ENCODE assay signal across 8 cellular contexts in genomic region chr7:128347573-128348147, GRCh38. TPM values are rescaled to one million over a fixed set of nuclear protein-coding genes. Genes with fewer than 3 reads are reported as not detected.
DNase-seq lines count a peak whose midpoint lies in the region; ATAC-seq and TF ChIP-seq lines count a peak whose summit lies in the region.

No MANE protein-coding gene starts in this region.

- H3K9ac ChIP-seq in trophoblast cell (ENCODE audit: low read length) = no peak overlapping the region

- POLR2A ChIA-PET in MCF 10A (lab: Yijun Ruan, JAX) = interaction anchor here (1.1 to 4.2 kb wide), 2 partner anchors 24 to 39 kb away, joined by 4 to 18 read pairs; no protein-coding TSS in a partner anchor

- peaks cover 15% of the 10 kb centered on the region for H3K27me3 Mint-ChIP-seq in MCF 10A (ENCODE audit: insufficient read depth, unreplicated experiment)

- H3K4me1 Mint-ChIP-seq in MCF 10A (ENCODE audit: insufficient read depth, unreplicated experiment) = peaks cover 11% of the 10 kb centered on the region

- H3K27ac ChIP-seq in breast epithelium (no peak overlapping the region), trophoblast cell (ENCODE audit: low read depth, low read length) (no peak overlapping the region)

- H3K4me3 ChIP-seq in breast epithelium (no peak overlapping the region), fibroblast of villous mesenchyme (ENCODE audit: low read depth, low read length) (no peak overlapping the region), trophoblast cell (ENCODE audit: low read depth, low read length) (no peak overlapping the region)

- H3K27me3 ChIP-seq in breast epithelium (peaks cover 0 to 24% of the 10 kb centered on the region in 2 donors), trophoblast cell (ENCODE audit: insufficient read depth, low read length) (no peaks in the 10 kb centered on the region)

- DNase-seq in MCF 10A (ENCODE audit: unreplicated experiment) (peak; percentile 76), breast epithelium (ENCODE audit: low spot score in 2 of 2) (no peak), NCI-H226 (peak; percentile 16), activated T-cell treated with anti-CD3 and anti-CD28 coated beads for 24 hours (ENCODE audit: low read depth) (peak; percentile 44), fibroblast of villous mesenchyme (ENCODE audit: low read depth) (peak; percentile 59), trophoblast cell (peak; percentile 37 to 69)

- peaks cover 3% of the 10 kb centered on the region for H3K36me3 Mint-ChIP-seq in MCF 10A (ENCODE audit: insufficient read depth, unreplicated experiment)

- H3K18ac ChIP-seq in trophoblast cell (ENCODE audit: low read length) = no peak overlapping the region

- H3K4me1 ChIP-seq in breast epithelium (peaks cover 0 to 5% of the 10 kb centered on the region in 2 donors), trophoblast cell (ENCODE audit: control insufficient read depth in 1 of 2, insufficient read depth in 2 of 2, low read length in 2 of 2) (peaks cover 15 to 28% of the 10 kb centered on the region in 2 experiments)

- no peak overlapping the region for H3K4me2 ChIP-seq in trophoblast cell (ENCODE audit: low read length)

- H2AK5ac ChIP-seq in trophoblast cell (ENCODE audit: low read length) = no peak overlapping the region

- H4K91ac ChIP-seq in trophoblast cell (ENCODE audit: low read depth, low read length) = no peak overlapping the region

- H3K14ac ChIP-seq in trophoblast cell (ENCODE audit: low read length) = no peak overlapping the region

- no peaks in the 10 kb centered on the region for H3K36me3 ChIP-seq in breast epithelium
- peaks cover 20 to 24% of the 10 kb centered on the region in 2 experiments for H3K36me3 ChIP-seq in trophoblast cell (ENCODE audit: control insufficient read depth in 1 of 2, insufficient read depth in 2 of 2, low read length in 2 of 2)

- intact Hi-C loops in MCF 10A (cut with micrococcal nuclease) (loop anchor here (1.0 to 2.0 kb wide), 3 partner anchors 40 to 113 kb away; no protein-coding TSS in a partner anchor), breast epithelium (cut with DNase I; ENCODE audit: low total_unique reads) (loop anchor here (5.0 kb wide), 1 partner anchor 310 kb away; no protein-coding TSS in a partner anchor)

- no peak overlapping the region for H3K4ac ChIP-seq in trophoblast cell (ENCODE audit: low read depth, low read length)

- no peak overlapping the region for H3K4me3 Mint-ChIP-seq in MCF 10A (ENCODE audit: unreplicated experiment)

- H2BK5ac ChIP-seq in trophoblast cell (ENCODE audit: low read depth, low read length, poor library complexity) = no peak overlapping the region

- BruUV-seq in MCF 10A (replicated peaks; lab: Mats Ljungman, UMichigan) = no TSS peak

- H3K27ac Mint-ChIP-seq in MCF 10A (ENCODE audit: low read depth, unreplicated experiment) = peak overlapping the region; percentile 2

- H3K9me3 Mint-ChIP-seq in MCF 10A (ENCODE audit: unreplicated experiment) = no peaks in the 10 kb centered on the region

- TF ChIP-seq POLR2A in breast epithelium (IDR thresholded peaks at IDR 0.05) = no peak

- CTCF ChIA-PET in MCF 10A (lab: Yijun Ruan, JAX) = interaction anchor here (0.5 to 8.8 kb wide), 37 partner anchors 10 to 799 kb away, joined by 3 to 372 read pairs (median 6); partner anchors contain the start of gene METTL2B

- H2BK120ac ChIP-seq in trophoblast cell (ENCODE audit: insufficient read depth, low read length, poor library complexity) = no peak overlapping the region

- H3K79me2 ChIP-seq in trophoblast cell (ENCODE audit: control insufficient read depth, insufficient read depth, low read length, poor library complexity) = peaks cover 3% of the 10 kb centered on the region

- peaks cover 7% of the 10 kb centered on the region for H3K79me1 ChIP-seq in trophoblast cell (ENCODE audit: low read length)

- no peak overlapping the region for H3K23ac ChIP-seq in trophoblast cell (ENCODE audit: low read length)

- peak; percentile 93 for TF ChIP-seq CTCF in MCF 10A (IDR thresholded peaks at IDR 0.05; ENCODE audit: unreplicated experiment)
- TF ChIP-seq CTCF in breast epithelium (IDR thresholded peaks at IDR 0.05) = no peak
- peak; percentile 83 for TF ChIP-seq CTCF in fibroblast of villous mesenchyme (IDR thresholded peaks at IDR 0.05; ENCODE audit: insufficient read depth, low read depth, low read length)

- no peak overlapping the region for H4K8ac ChIP-seq in trophoblast cell (ENCODE audit: low read depth, low read length)

- no peak overlapping the region for H4K12ac ChIP-seq in trophoblast cell (ENCODE audit: low read depth, low read length)

- ATAC-seq in HG02870 (IDR thresholded peaks at IDR 0.05; ENCODE audit: unreplicated experiment) (no peak), HG03354 (IDR thresholded peaks at IDR 0.05; ENCODE audit: poor library complexity, severe bottlenecking, unreplicated experiment) (no peak)

- H2AFZ ChIP-seq in trophoblast cell (ENCODE audit: insufficient read depth, low read length, poor library complexity) = no peak overlapping the region

- WGBS in trophoblast cell (ENCODE audit: extremely low coverage, insufficient coverage, insufficient read length) = no CpG with 5 or more reads among the region's 2 CpGs

- H2BK12ac ChIP-seq in trophoblast cell (ENCODE audit: low read length) = no peak overlapping the region

- no peaks in the 10 kb centered on the region for H3K9me3 ChIP-seq in breast epithelium
- peaks cover 10% of the 10 kb centered on the region for H3K9me3 ChIP-seq in trophoblast cell (ENCODE audit: insufficient read depth, low read depth, low read length)

RNA-seq across cellular contexts. Expression of gene RBM28, which starts 4.0 kb away (rescaled TPM):
- 61.5 and 63.8 TPM in 2 replicates for total RNA-seq in MCF 10A (2022)
- total RNA-seq in breast epithelium = 10 to 100 TPM; 28.8 to 47.5 (median 35.7) TPM
- 7.3 and 11.9 TPM in 2 replicates for total RNA-seq in fibroblast of villous mesenchyme
- 35.4 and 35.8 TPM in 2 replicates for polyA plus RNA-seq in trophoblast cell (2013)

RNA-seq across cellular contexts. Expression of gene PRRT4, which starts 13.8 kb away (rescaled TPM):
- total RNA-seq in MCF 10A (2022) (not detected in 2 replicates), breast epithelium (1 to 10 TPM in 1 of 3 donors, under 1 TPM in 2; under 0.01 to 3.8 (median 0.44) TPM), fibroblast of villous mesenchyme (not detected in 2 replicates)
- 34.4 and 34.6 TPM in 2 replicates for polyA plus RNA-seq in trophoblast cell (2013)

Comparison
In these comparisons a context has a peak if more than half of its experiments do, and no peak if none do; other contexts are left out.
1. DNase-seq: peak in MCF 10A (single experiment), NCI-H226 (single experiment), activated T-cell treated with anti-CD3 and anti-CD28 coated beads for 24 hours (single experiment), fibroblast of villous mesenchyme (single experiment) and trophoblast cell (2 of 2); none in breast epithelium (0 of 2).
2. CTCF ChIP-seq: peak in MCF 10A (single experiment) and fibroblast of villous mesenchyme (single experiment); none in breast epithelium (0 of 3).